27 cellular contexts compared by ENCODE assay signal in genomic region chr20:43857127-43857526, GRCh38. TPM values are rescaled to one million over a fixed set of nuclear protein-coding genes. Genes with fewer than 3 reads are reported as not detected.
"Had no signal": no experiment of that assay in that cellular context is flagged by ENCODE, and none has a peak within 500 bp of the region (broad histone marks: within the 10 kb centered on the region; RNA-seq: fewer than 3 reads in every experiment).

No MANE protein-coding gene starts in this region.

- H3K4me1 ChIP-seq: left ventricle myocardium inferior, right atrium auricular region, stomach, testis, thyroid gland, transverse colon, upper lobe of left lung, vagina had no signal

- H3K27ac ChIP-seq: left ventricle myocardium inferior, ovary, right atrium auricular region, skin epidermis, stomach, testis, thyroid gland, transverse colon, upper lobe of left lung, vagina had no signal

- H3K27me3 ChIP-seq: ovary, right atrium auricular region, testis, thyroid gland, transverse colon, upper lobe of left lung, vagina had no signal

- H3K27ac Mint-ChIP-seq: immature natural killer cell; mesothelial cell of epicardium; natural killer cell treated with Interleukin-12 subunit alpha and Interleukin-12 subunit beta and Interleukin-15 and Interleukin-18, amount 100 ng/mL, for 72 hours; progenitor cell of endocrine pancreas; stimulated activated naive B cell treated with anti-CD40 and anti-IgM and Interleukin-4, amounts not matched to agents 10 μg/mL and 1 μg/mL and 100 μg/mL, for 72 hours had no signal

- ATAC-seq: naive thymus-derived CD4-positive, alpha-beta T cell; natural killer cell treated with Interleukin-12 subunit alpha and Interleukin-12 subunit beta and Interleukin-15 and Interleukin-18, amount 100 ng/mL, for 72 hours; sciatic nerve; stimulated activated naive B cell treated with anti-CD40 and anti-IgM and Interleukin-4, amounts not matched to agents 10 μg/mL and 1 μg/mL and 100 μg/mL, for 72 hours; stimulated activated naive CD8-positive, alpha-beta T cell treated with anti-CD3 and anti-CD28 coated beads, Interleukin-15, Interleukin-2, amounts not matched to agents 100 U/mL and 50 U/mL, for 24 hours had no signal

- H3K36me3 ChIP-seq: left ventricle myocardium inferior, ovary, right atrium auricular region, stomach, thyroid gland, transverse colon, upper lobe of left lung, vagina had no signal

- H3K9me3 Mint-ChIP-seq: natural killer cell treated with Interleukin-12 subunit alpha and Interleukin-12 subunit beta and Interleukin-15 and Interleukin-18, amount 100 ng/mL, for 72 hours had no signal

- H3K4me3 Mint-ChIP-seq: mesothelial cell of epicardium; naive thymus-derived CD4-positive, alpha-beta T cell; natural killer cell treated with Interleukin-12 subunit alpha and Interleukin-12 subunit beta and Interleukin-15 and Interleukin-18, amount 100 ng/mL, for 72 hours; stimulated activated naive B cell treated with anti-CD40 and anti-IgM and Interleukin-4, amounts not matched to agents 10 μg/mL and 1 μg/mL and 100 μg/mL, for 72 hours had no signal

- H3K4me3 ChIP-seq: left ventricle myocardium inferior, lung, ovary, right atrium auricular region, skin epidermis, stomach, testis, thyroid gland, transverse colon, upper lobe of left lung, vagina had no signal

- H3K4me1 Mint-ChIP-seq: immature natural killer cell; mesothelial cell of epicardium; naive thymus-derived CD4-positive, alpha-beta T cell; stimulated activated naive B cell treated with anti-CD40 and anti-IgM and Interleukin-4, amounts not matched to agents 10 μg/mL and 1 μg/mL and 100 μg/mL, for 72 hours had no signal

- H3K9me3 ChIP-seq: left ventricle myocardium inferior, ovary, right atrium auricular region, stomach, testis, thyroid gland, transverse colon, upper lobe of left lung, vagina had no signal

- DNase-seq: hypothalamus; immature natural killer cell; left ventricle myocardium inferior; mesendoderm; naive thymus-derived CD4-positive, alpha-beta T cell; ovary; stimulated activated CD4-positive, alpha-beta T cell treated with anti-CD3 and anti-CD28 coated beads, Interleukin-12 subunit alpha, Interleukin-12 subunit beta, amount 100 ng/mL, for 4 hours; stimulated activated CD4-positive, alpha-beta T cell treated with anti-CD3 and anti-CD28 coated beads, Interleukin-15, amount 100 ng/mL, for 24 hours; stimulated activated CD4-positive, alpha-beta T cell treated with anti-CD3 and anti-CD28 coated beads, Interleukin-2, amount 100 ng/mL, for 24 hours; stimulated activated CD4-positive, alpha-beta T cell treated with anti-CD3 and anti-CD28 coated beads, Interleukin-4, amount 100 ng/mL, for 1 hour; stimulated activated naive B cell treated with anti-CD40 and anti-IgM and Interleukin-4, amounts not matched to agents 10 μg/mL and 1 μg/mL and 100 μg/mL, for 72 hours; stimulated activated naive CD8-positive, alpha-beta T cell treated with anti-CD3 and anti-CD28 coated beads, Interleukin-15, Interleukin-2, amounts not matched to agents 100 U/mL and 50 U/mL, for 24 hours; stomach; testis; thyroid gland; transverse colon; upper lobe of left lung had no signal

- H3K36me3 Mint-ChIP-seq: mesothelial cell of epicardium; naive thymus-derived CD4-positive, alpha-beta T cell; natural killer cell treated with Interleukin-12 subunit alpha and Interleukin-12 subunit beta and Interleukin-15 and Interleukin-18, amount 100 ng/mL, for 72 hours; stimulated activated naive B cell treated with anti-CD40 and anti-IgM and Interleukin-4, amounts not matched to agents 10 μg/mL and 1 μg/mL and 100 μg/mL, for 72 hours had no signal

- FAIRE-seq: islet of Langerhans had no signal

RNA-seq across cellular contexts. Expression of gene TOX2, which starts 57.5 kb away (rescaled TPM):
- total RNA-seq: renal cortical epithelial cell had no signal
